8 cellular contexts compared by ENCODE assay signal in the genomic region with DNA sequence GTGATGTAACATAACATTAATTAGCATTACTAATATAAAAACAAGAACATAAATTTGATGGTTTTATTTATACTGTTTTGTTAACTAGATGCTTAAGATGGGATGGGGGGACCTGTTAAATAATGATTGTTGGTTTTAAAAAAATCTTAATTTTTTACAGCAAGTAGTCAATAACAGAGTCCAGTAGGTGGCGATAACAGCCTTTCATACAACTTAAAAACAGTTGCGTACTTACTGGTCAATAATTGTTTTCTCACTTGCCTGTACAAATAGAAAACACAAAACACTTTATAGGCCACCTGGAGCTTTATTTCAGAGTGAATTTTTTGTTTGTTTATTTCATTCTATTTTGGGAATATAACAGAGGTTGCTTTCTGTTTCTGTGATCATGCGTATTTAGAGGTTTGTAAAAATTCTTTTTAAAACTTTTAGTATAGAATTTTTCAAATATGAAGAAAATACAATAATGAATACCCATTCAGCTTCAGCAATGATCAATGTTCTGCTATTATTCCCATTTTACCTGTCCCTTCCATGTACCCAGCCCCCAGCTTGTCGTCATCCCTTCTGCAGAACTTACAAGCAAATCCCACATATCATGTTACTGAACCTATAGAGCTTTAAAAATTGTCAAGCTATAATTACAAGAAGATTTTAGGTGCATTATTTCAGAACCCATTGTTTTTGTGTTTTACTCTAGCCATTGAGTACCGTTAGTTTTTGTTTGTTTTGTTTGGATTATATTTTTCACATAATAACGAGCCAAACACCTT.
A peak's percentile ranks its signal among the peaks of the same experiment; 100 is the strongest.
DNase-seq lines count a peak whose midpoint lies in the region; ATAC-seq lines count a peak whose summit lies in the region.

No MANE protein-coding gene starts in this region.

- DNase-seq in Caki2 (ENCODE audit: low read depth) (peak; percentile 19), NCI-H510A treated with DMSO at 0.1 percent for 48 hours (lab: John Stamatoyannopoulos, UW) (peak; percentile 89), T47D (ENCODE audit: low read depth in 1 of 2, low spot score in 1 of 2) (peak; percentile 10 to 66), left lobe of liver (ENCODE audit: low spot score) (no peak), mucosa of gallbladder (ENCODE audit: low spot score) (no peak)

- in situ Hi-C loops in Caki2 (cut with HindIII; ENCODE audit: low pct_unique_long_range_greater_than_20kb, low sequenced_read_pairs), result no loop called here
- in situ Hi-C loops in T47D (cut with HindIII; ENCODE audit: low pct_unique_long_range_greater_than_20kb, low sequenced_read_pairs), result no loop called here

- ATAC-seq in HG02870 (IDR thresholded peaks at IDR 0.05; ENCODE audit: unreplicated experiment), result peak; percentile 52
- ATAC-seq in left lobe of liver, result peak; percentile 78
- ATAC-seq in HG03378 (IDR thresholded peaks at IDR 0.05; ENCODE audit: unreplicated experiment), result no peak
- no peak for ATAC-seq in GM21723 (IDR thresholded peaks at IDR 0.05; ENCODE audit: unreplicated experiment)

Comparison
In these comparisons a context has a peak if more than half of its experiments do, and no peak if none do; other contexts are left out.
1. DNase-seq: peak in Caki2 (single experiment), NCI-H510A treated with DMSO at 0.1 percent for 48 hours (single experiment) and T47D (2 of 2); none in left lobe of liver (single experiment) and mucosa of gallbladder (single experiment).
2. ATAC-seq: peak in HG02870 (single experiment) and left lobe of liver (single experiment); none in HG03378 (single experiment) and GM21723 (single experiment).